1 cellular context compared by ENCODE assay signal in the genomic region with DNA sequence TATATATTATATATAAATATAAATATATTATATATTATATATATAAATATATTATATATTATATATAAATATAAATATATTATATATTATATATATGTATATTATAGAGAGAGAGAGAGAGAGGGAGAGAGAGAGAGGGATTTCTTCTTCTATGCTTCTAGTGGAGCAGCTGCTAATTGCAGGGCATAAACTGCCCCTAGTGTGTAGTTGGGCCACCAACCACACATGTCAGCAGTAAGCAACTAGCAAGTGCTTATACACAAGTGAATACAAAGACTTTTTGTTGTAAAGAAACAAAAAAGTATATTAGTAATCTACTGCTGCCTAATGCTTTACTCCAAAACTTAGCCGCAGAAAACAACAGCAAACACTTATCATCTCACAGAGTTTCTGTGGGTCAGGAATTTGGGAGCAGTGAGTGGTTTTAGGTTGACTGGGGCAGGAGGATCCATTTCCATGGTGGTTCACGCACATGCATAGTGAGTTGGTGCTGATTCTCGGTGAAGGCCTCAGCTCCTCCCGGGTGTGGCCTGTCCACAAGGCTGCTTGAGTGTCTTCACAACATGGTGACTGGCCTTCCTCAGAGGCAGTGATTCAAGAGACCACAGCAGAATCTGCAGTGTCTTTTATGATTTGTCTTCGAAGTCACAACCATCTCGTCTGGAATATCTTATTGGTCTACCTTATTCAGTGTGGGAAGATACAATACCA.
TF ChIP-seq lines count a peak whose summit lies in the region.

No MANE protein-coding gene starts in this region.

TF ChIP-seq in HCT116, 20 proteins besides CTCF, POLR2A, EP300 and RAD21:
- no peak for TF ChIP-seq EZH2phosphoT487 (IDR thresholded peaks at IDR 0.05; ENCODE audit: borderline replicate concordance)
- TF ChIP-seq EZH2 (IDR thresholded peaks at IDR 0.05): no peak
- no peak for TF ChIP-seq SP1 (IDR thresholded peaks at IDR 0.05; ENCODE audit: low read depth)
- TF ChIP-seq, protein P1, sequence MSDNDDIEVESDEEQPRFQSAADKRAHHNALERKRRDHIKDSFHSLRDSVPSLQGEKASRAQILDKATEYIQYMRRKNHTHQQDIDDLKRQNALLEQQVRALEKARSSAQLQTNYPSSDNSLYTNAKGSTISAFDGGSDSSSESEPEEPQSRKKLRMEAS (IDR thresholded peaks at IDR 0.05): no peak
- TF ChIP-seq ELF1 (IDR thresholded peaks at IDR 0.05; ENCODE audit: borderline replicate concordance, low read depth): no peak
- TF ChIP-seq, protein P2, sequence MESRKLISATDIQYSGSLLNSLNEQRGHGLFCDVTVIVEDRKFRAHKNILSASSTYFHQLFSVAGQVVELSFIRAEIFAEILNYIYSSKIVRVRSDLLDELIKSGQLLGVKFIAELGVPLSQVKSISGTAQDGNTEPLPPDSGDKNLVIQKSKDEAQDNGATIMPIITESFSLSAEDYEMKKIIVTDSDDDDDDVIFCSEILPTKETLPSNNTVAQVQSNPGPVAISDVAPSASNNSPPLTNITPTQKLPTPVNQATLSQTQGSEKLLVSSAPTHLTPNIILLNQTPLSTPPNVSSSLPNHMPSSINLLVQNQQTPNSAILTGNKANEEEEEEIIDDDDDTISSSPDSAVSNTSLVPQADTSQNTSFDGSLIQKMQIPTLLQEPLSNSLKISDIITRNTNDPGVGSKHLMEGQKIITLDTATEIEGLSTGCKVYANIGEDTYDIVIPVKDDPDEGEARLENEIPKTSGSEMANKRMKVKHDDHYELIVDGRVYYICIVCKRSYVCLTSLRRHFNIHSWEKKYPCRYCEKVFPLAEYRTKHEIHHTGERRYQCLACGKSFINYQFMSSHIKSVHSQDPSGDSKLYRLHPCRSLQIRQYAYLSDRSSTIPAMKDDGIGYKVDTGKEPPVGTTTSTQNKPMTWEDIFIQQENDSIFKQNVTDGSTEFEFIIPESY (IDR thresholded peaks at IDR 0.05; ENCODE audit: extremely low read depth, insufficient replicate concordance, low read length): no peak
- TF ChIP-seq YY1 (IDR thresholded peaks at IDR 0.05; ENCODE audit: extremely low read depth, insufficient replicate concordance, low read depth, low read length): no peak
- TF ChIP-seq SRF (IDR thresholded peaks at IDR 0.05; ENCODE audit: low read depth): no peak
- no peak for TF ChIP-seq POLR2AphosphoS5 (IDR thresholded peaks at IDR 0.05; ENCODE audit: low read depth, low read length)
- TF ChIP-seq EGR1 (IDR thresholded peaks at IDR 0.05; ENCODE audit: low read depth): no peak
- TF ChIP-seq SIN3A (IDR thresholded peaks at IDR 0.05; ENCODE audit: low read depth): no peak
- TF ChIP-seq, protein P3, sequence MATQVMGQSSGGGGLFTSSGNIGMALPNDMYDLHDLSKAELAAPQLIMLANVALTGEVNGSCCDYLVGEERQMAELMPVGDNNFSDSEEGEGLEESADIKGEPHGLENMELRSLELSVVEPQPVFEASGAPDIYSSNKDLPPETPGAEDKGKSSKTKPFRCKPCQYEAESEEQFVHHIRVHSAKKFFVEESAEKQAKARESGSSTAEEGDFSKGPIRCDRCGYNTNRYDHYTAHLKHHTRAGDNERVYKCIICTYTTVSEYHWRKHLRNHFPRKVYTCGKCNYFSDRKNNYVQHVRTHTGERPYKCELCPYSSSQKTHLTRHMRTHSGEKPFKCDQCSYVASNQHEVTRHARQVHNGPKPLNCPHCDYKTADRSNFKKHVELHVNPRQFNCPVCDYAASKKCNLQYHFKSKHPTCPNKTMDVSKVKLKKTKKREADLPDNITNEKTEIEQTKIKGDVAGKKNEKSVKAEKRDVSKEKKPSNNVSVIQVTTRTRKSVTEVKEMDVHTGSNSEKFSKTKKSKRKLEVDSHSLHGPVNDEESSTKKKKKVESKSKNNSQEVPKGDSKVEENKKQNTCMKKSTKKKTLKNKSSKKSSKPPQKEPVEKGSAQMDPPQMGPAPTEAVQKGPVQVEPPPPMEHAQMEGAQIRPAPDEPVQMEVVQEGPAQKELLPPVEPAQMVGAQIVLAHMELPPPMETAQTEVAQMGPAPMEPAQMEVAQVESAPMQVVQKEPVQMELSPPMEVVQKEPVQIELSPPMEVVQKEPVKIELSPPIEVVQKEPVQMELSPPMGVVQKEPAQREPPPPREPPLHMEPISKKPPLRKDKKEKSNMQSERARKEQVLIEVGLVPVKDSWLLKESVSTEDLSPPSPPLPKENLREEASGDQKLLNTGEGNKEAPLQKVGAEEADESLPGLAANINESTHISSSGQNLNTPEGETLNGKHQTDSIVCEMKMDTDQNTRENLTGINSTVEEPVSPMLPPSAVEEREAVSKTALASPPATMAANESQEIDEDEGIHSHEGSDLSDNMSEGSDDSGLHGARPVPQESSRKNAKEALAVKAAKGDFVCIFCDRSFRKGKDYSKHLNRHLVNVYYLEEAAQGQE (IDR thresholded peaks at IDR 0.05; ENCODE audit: low read depth): no peak
- no peak for TF ChIP-seq JUND (IDR thresholded peaks at IDR 0.05)
- TF ChIP-seq TCF7L2 (IDR thresholded peaks at IDR 0.05; ENCODE audit: borderline replicate concordance, extremely low read depth, insufficient read depth, insufficient read length): no peak
- no peak for TF ChIP-seq CBX3 (IDR thresholded peaks at IDR 0.05; ENCODE audit: low read depth)
- TF ChIP-seq CEBPB (IDR thresholded peaks at IDR 0.05; ENCODE audit: low read depth): no peak
- no peak for TF ChIP-seq ATF3 (IDR thresholded peaks at IDR 0.05)
- no peak for TF ChIP-seq ZNF274 (IDR thresholded peaks at IDR 0.05; ENCODE audit: low read depth, low read length)
- TF ChIP-seq ZFX (IDR thresholded peaks at IDR 0.05): no peak
TF ChIP-seq in HCT116: peak in this region for 0.
